ENCODE assay signal across 8 cellular contexts in the genomic region with DNA sequence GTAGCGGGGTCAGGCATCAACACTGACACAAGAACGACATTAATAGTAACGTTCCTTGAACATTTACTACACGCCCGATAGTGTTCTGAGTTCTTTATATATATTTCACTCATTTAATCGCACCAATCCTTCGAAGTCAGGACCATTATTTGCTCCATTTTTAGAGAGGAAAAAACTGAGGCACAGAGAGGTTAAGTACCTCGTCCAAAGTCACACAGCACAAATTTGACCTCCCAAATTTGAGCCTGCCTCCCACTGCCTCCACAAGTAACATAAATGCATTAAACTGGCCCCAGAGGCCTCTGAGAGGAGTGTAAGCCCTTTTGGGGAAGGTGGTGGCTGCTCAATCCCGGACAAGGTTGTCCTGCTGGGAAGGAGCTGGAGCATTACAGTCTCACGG. TPM values are rescaled to one million over a fixed set of nuclear protein-coding genes. Genes with fewer than 3 reads are reported as not detected.
DNase-seq lines count a peak whose midpoint lies in the region; ATAC-seq and TF ChIP-seq lines count a peak whose summit lies in the region.

No MANE protein-coding gene starts in this region.

- no peak overlapping the region for H3K23ac ChIP-seq in trophoblast cell (ENCODE audit: low read length)

- H3K4me1 ChIP-seq in Caco-2: no peaks in the 10 kb centered on the region
- peaks cover 46% of the 10 kb centered on the region for H3K4me1 ChIP-seq in OCI-LY3 (ENCODE audit: low read length)
- peaks cover 11 to 15% of the 10 kb centered on the region in 2 experiments for H3K4me1 ChIP-seq in trophoblast cell (ENCODE audit: control insufficient read depth in 1 of 2, insufficient read depth in 2 of 2, low read length in 2 of 2)

- peaks cover 13% of the 10 kb centered on the region for H3K79me1 ChIP-seq in trophoblast cell (ENCODE audit: low read length)

- H2AFZ ChIP-seq in OCI-LY3 (ENCODE audit: low read depth, low read length) (no peak overlapping the region), trophoblast cell (ENCODE audit: insufficient read depth, low read length, poor library complexity) (no peak overlapping the region)

- TF ChIP-seq CTCF in Caco-2 (IDR thresholded peaks at IDR 0.05; ENCODE audit: insufficient read depth in 1 of 2, low read depth in 1 of 2, low read length in 1 of 2, severe bottlenecking in 1 of 2, unreplicated experiment in 1 of 2) (no peak), OCI-LY3 (IDR thresholded peaks at IDR 0.05; ENCODE audit: low read depth, low read length) (no peak), epithelial cell of esophagus (IDR thresholded peaks at IDR 0.05; ENCODE audit: insufficient read depth, low read depth, low read length, missing control alignments) (no peak)

- peak overlapping the region; percentile 88 for H3K4me3 Mint-ChIP-seq in Caco-2 (ENCODE audit: unreplicated experiment)

- no peak overlapping the region for H4K12ac ChIP-seq in trophoblast cell (ENCODE audit: low read depth, low read length)

- H4K20me1 ChIP-seq in OCI-LY3 (ENCODE audit: insufficient read depth, low read length): peaks cover 7% of the 10 kb centered on the region; the same call in 1 of the 2 replicates

- no CpG with 5 or more reads among the region's 10 CpGs for WGBS in trophoblast cell (ENCODE audit: extremely low coverage, insufficient coverage, insufficient read length)

- no peaks in the 10 kb centered on the region for H3K36me3 Mint-ChIP-seq in Caco-2 (ENCODE audit: insufficient read depth, unreplicated experiment)

- peaks cover 3% of the 10 kb centered on the region; the same call in 1 of the 2 replicates for H3K79me2 ChIP-seq in OCI-LY3 (ENCODE audit: low read length)
- H3K79me2 ChIP-seq in trophoblast cell (ENCODE audit: control insufficient read depth, insufficient read depth, low read length, poor library complexity): peaks cover 6% of the 10 kb centered on the region

- no peak for ATAC-seq in HG03520 (IDR thresholded peaks at IDR 0.05; ENCODE audit: unreplicated experiment)

- no peak overlapping the region for H3K27ac Mint-ChIP-seq in Caco-2 (ENCODE audit: unreplicated experiment)

- H4K91ac ChIP-seq in trophoblast cell (ENCODE audit: low read depth, low read length): no peak overlapping the region

- intact Hi-C loops in Caco-2 (cut with micrococcal nuclease; ENCODE audit: unreplicated experiment): no loop called here

- H3K4ac ChIP-seq in trophoblast cell (ENCODE audit: low read depth, low read length): no peak overlapping the region

- peaks cover 13% of the 10 kb centered on the region for H3K4me1 Mint-ChIP-seq in Caco-2 (ENCODE audit: low read depth, unreplicated experiment)

- no peaks in the 10 kb centered on the region for H3K9me3 Mint-ChIP-seq in Caco-2 (ENCODE audit: unreplicated experiment)

- POLR2A ChIA-PET in Caco-2 (lab: Charles Lee): interaction anchor here (0.6 to 1.1 kb wide), 3 partner anchors 16 to 63 kb away, joined by 3 to 14 read pairs (median 4); no protein-coding TSS in a partner anchor

- H3K18ac ChIP-seq in trophoblast cell (ENCODE audit: low read length): no peak overlapping the region

- no peaks in the 10 kb centered on the region for H3K36me3 ChIP-seq in Caco-2 (ENCODE audit: control insufficient read depth, insufficient read depth, low read length)
- H3K36me3 ChIP-seq in OCI-LY3 (replicated peaks; ENCODE audit: low read depth, low read length): peaks cover 6% of the 10 kb centered on the region
- H3K36me3 ChIP-seq in trophoblast cell (ENCODE audit: control insufficient read depth in 1 of 2, insufficient read depth in 2 of 2, low read length in 2 of 2): no peaks in the 10 kb centered on the region

- no peaks in the 10 kb centered on the region for H3K9me3 ChIP-seq in Caco-2
- H3K9me3 ChIP-seq in OCI-LY3 (ENCODE audit: insufficient read depth, low read length): no peaks in the 10 kb centered on the region
- no peaks in the 10 kb centered on the region for H3K9me3 ChIP-seq in trophoblast cell (ENCODE audit: insufficient read depth, low read depth, low read length)

- BruUV-seq in Caco-2 (replicated peaks; lab: Mats Ljungman, UMichigan): no TSS peak

- H3K4me3 ChIP-seq in Caco-2 (ENCODE audit: low read depth, low read length): peak overlapping the region; percentile 60
- H3K4me3 ChIP-seq in OCI-LY3 (ENCODE audit: low read length): peak overlapping the region; percentile 70
- peak overlapping the region; percentile 54 for H3K4me3 ChIP-seq in epithelial cell of esophagus (ENCODE audit: low read length)
- no peak overlapping the region for H3K4me3 ChIP-seq in trophoblast cell (ENCODE audit: low read depth, low read length)

- no peak overlapping the region for H3K14ac ChIP-seq in trophoblast cell (ENCODE audit: low read length)

- no peak overlapping the region for H2AK5ac ChIP-seq in trophoblast cell (ENCODE audit: low read length)

- H3K9ac ChIP-seq in OCI-LY3 (ENCODE audit: low read length): no peak overlapping the region
- no peak overlapping the region for H3K9ac ChIP-seq in trophoblast cell (ENCODE audit: low read length)

- no peaks in the 10 kb centered on the region for H3K27me3 ChIP-seq in Caco-2 (replicated peaks; ENCODE audit: control insufficient read depth, insufficient read depth, low read length)
- H3K27me3 ChIP-seq in OCI-LY3 (ENCODE audit: low read depth, low read length): no peaks in the 10 kb centered on the region
- no peaks in the 10 kb centered on the region for H3K27me3 ChIP-seq in trophoblast cell (ENCODE audit: insufficient read depth, low read length)

- no peak overlapping the region for H2BK12ac ChIP-seq in trophoblast cell (ENCODE audit: low read length)

- CTCF ChIA-PET in Caco-2 (lab: Charles Lee): interaction anchor here (0.7 to 1.3 kb wide), 4 partner anchors 27 to 296 kb away, joined by 3 to 5 read pairs (median 4); no protein-coding TSS in a partner anchor

- H2BK120ac ChIP-seq in trophoblast cell (ENCODE audit: insufficient read depth, low read length, poor library complexity): no peak overlapping the region

- no peak overlapping the region for H3K27ac ChIP-seq in OCI-LY3 (ENCODE audit: low read length)
- H3K27ac ChIP-seq in trophoblast cell (ENCODE audit: low read depth, low read length): no peak overlapping the region

- H3K27me3 Mint-ChIP-seq in Caco-2 (ENCODE audit: insufficient read depth, unreplicated experiment): no peaks in the 10 kb centered on the region

- no peak overlapping the region for H4K8ac ChIP-seq in trophoblast cell (ENCODE audit: low read depth, low read length)

- H3K4me2 ChIP-seq in OCI-LY3 (ENCODE audit: low read length): peak overlapping the region; percentile 93
- peak overlapping the region; percentile 97 for H3K4me2 ChIP-seq in trophoblast cell (ENCODE audit: low read length)

- H2BK5ac ChIP-seq in trophoblast cell (ENCODE audit: low read depth, low read length, poor library complexity): no peak overlapping the region

- DNase-seq in Caco-2 (no peak), epithelial cell of esophagus (ENCODE audit: low read depth) (no peak), trophoblast cell (no peak), NCI-H510A (lab: John Stamatoyannopoulos, UW) (no peak), SKM-1 treated with dmso at 0.1 percent for 144 hours (lab: John Stamatoyannopoulos, UW; ENCODE audit: unreplicated experiment) (no peak)
- no peak for DNase-seq in stimulated activated naive CD4-positive, alpha-beta T cell treated with Interleukin-2 at 50 U/mL for 16 hours (lab: John Stamatoyannopoulos, UW)

RNA-seq across cellular contexts. Expression of a gene that starts 5.8 kb away (rescaled TPM):
- total RNA-seq in Caco-2 (2022): 15.2 and 16.7 TPM in 2 replicates
- 9.9 and 10.1 TPM in 2 replicates for polyA plus RNA-seq in trophoblast cell (2013)

RNA-seq across cellular contexts. Expression of a gene that starts 12.1 kb away (rescaled TPM):
- total RNA-seq in Caco-2 (2022): 240 and 241 TPM in 2 replicates
- 339 and 340 TPM in 2 replicates for polyA plus RNA-seq in trophoblast cell (2013)

RNA-seq across cellular contexts. Expression of a gene that starts 20.7 kb away (rescaled TPM):
- total RNA-seq in Caco-2 (2022): not detected in 2 replicates
- polyA plus RNA-seq in trophoblast cell (2013): not detected in 2 replicates

RNA-seq across cellular contexts. Expression of a gene that starts 36.9 kb away (rescaled TPM):
- total RNA-seq in Caco-2 (2022): not detected in 2 replicates
- not detected in 2 replicates for polyA plus RNA-seq in trophoblast cell (2013)

RNA-seq across cellular contexts. Expression of a gene that starts 45.8 kb away (rescaled TPM):
- total RNA-seq in Caco-2 (2022): 13.3 and 14.0 TPM in 2 replicates
- 0.47 and 0.49 TPM in 2 replicates for polyA plus RNA-seq in trophoblast cell (2013)
